In the genomic region with DNA sequence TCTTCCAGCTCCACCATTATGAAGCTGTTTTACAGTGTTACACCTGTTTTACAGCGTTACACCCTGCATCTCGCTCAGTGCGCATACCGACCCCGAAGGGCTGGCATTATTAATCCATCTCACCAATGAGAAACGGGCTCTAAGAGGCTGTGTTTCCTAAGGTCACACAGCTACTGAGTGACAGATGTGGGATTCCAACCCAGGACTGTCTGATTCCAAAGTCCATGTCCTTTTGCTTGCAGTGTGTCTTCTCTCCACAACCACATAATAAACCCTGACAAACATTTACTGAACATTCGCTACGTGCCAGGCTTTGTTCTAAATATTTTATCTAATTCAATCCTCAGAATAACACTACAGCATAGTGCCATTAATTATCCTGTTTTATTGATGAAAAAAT, we compare ENCODE assay signal across 14 cellular contexts.
DNase-seq lines count a peak whose midpoint lies in the region; ATAC-seq, FAIRE-seq and TF ChIP-seq lines count a peak whose summit lies in the region.
"Had no signal": no experiment of that assay in that cellular context is flagged by ENCODE, and none has a peak within 500 bp of the region (broad histone marks: within the 10 kb centered on the region; RNA-seq: fewer than 3 reads in every experiment).

No MANE protein-coding gene starts in this region.

- H3K4me3 ChIP-seq in HepG2 (replicated peaks in 1 of 3; ENCODE audit: insufficient read depth in 1 of 3, low read depth in 2 of 3, low read length in 3 of 3) (peak overlapping the region in 1 of 3 experiments; percentile 9; a peak in 1 of 6 replicates), breast epithelium (no peak overlapping the region)
- H3K4me3 ChIP-seq: BLaER1, GM12878, GM23338 had no signal

- no peak overlapping the region for H3K4me3 Mint-ChIP-seq in brain
- no peak overlapping the region for H3K4me3 Mint-ChIP-seq in effector memory CD8-positive, alpha-beta T cell
- H3K4me3 Mint-ChIP-seq: CD8-positive, alpha-beta memory T cell; GM23338 had no signal

- H3K9me3 Mint-ChIP-seq in brain: peaks cover 0 to 7% (median 0%) of the 10 kb centered on the region in 5 experiments
- no peaks in the 10 kb centered on the region for H3K9me3 Mint-ChIP-seq in effector memory CD8-positive, alpha-beta T cell
- H3K9me3 Mint-ChIP-seq: CD8-positive, alpha-beta memory T cell; GM23338 had no signal

- DNase-seq in HuH-7 (ENCODE audit: low spot score) (peak; percentile 47), HepG2 (ENCODE audit: low spot score) (peak; percentile 50), midbrain (lab: John Stamatoyannopoulos, UW) (no peak), breast epithelium (ENCODE audit: low spot score in 2 of 2) (no peak)
- DNase-seq in effector memory CD8-positive, alpha-beta T cell: no peak
- DNase-seq: AML-193; CD8-positive, alpha-beta memory T cell; H7 had no signal

- H3K27ac Mint-ChIP-seq in brain: peak overlapping the region; percentile 40 to 91 (median 56)
- H3K27ac Mint-ChIP-seq in effector memory CD8-positive, alpha-beta T cell: no peak overlapping the region
- H3K27ac Mint-ChIP-seq: CD8-positive, alpha-beta memory T cell; GM23338 had no signal

- intact Hi-C loops in HepG2 (cut with micrococcal nuclease; ENCODE audit: unreplicated experiment): no loop called here
- intact Hi-C loops in breast epithelium (cut with DNase I; ENCODE audit: low total_unique reads): no loop called here

- H3K36me3 ChIP-seq in HepG2 (replicated peaks in 1 of 2; ENCODE audit: control insufficient read depth in 1 of 2, insufficient read depth in 2 of 2, low read length in 2 of 2): no peaks in the 10 kb centered on the region
- H3K36me3 ChIP-seq in breast epithelium: no peaks in the 10 kb centered on the region
- H3K36me3 ChIP-seq: BLaER1 had no signal

- no peaks in the 10 kb centered on the region for H3K79me2 ChIP-seq in HepG2 (ENCODE audit: insufficient read depth, low read length)

- no peaks in the 10 kb centered on the region for H3K36me3 Mint-ChIP-seq in brain
- H3K36me3 Mint-ChIP-seq in effector memory CD8-positive, alpha-beta T cell (ENCODE audit: insufficient read depth): peaks cover 3% of the 10 kb centered on the region
- H3K36me3 Mint-ChIP-seq: CD8-positive, alpha-beta memory T cell had no signal

- ATAC-seq in HepG2: peak; percentile 88
- no peak for ATAC-seq in effector memory CD8-positive, alpha-beta T cell (replicated peaks)
- no peak for ATAC-seq in HG03432 (IDR thresholded peaks at IDR 0.05; ENCODE audit: unreplicated experiment)
- ATAC-seq: GM12878, GM23338 had no signal

- H4K20me1 ChIP-seq in HepG2 (ENCODE audit: insufficient read depth, low read length): no peaks in the 10 kb centered on the region

- TF ChIP-seq CTCF in brain (conservative IDR thresholded peaks at IDR 0.05) (no peak), HepG2 (CRISPR knock-in tag; IDR thresholded peaks at IDR 0.05) (no peak), breast epithelium (IDR thresholded peaks at IDR 0.05) (no peak)

- TF ChIP-seq POLR2A in HepG2 (IDR thresholded peaks at IDR 0.05; ENCODE audit: insufficient read depth in 1 of 2, low read depth in 2 of 2, low read length in 2 of 2) (no peak), breast epithelium (IDR thresholded peaks at IDR 0.05) (no peak)

- POLR2A ChIA-PET in HepG2 (lab: Yijun Ruan, JAX): interaction anchor here (0.6 kb wide), 1 partner anchor 29 kb away, joined by 4 read pairs; no protein-coding TSS in a partner anchor

- H2AFZ ChIP-seq in HepG2 (ENCODE audit: low read length): no peak overlapping the region
- H2AFZ ChIP-seq: GM23338 had no signal

- H3K27me3 Mint-ChIP-seq in brain: peaks cover 5% of the 10 kb centered on the region
- H3K27me3 Mint-ChIP-seq in effector memory CD8-positive, alpha-beta T cell: peaks cover 23 to 62% of the 10 kb centered on the region in 2 donors

- CTCF ChIA-PET in HepG2 (lab: Yijun Ruan, JAX; ENCODE audit: low intra/inter-chr PET ratio, low total read pairs): no interaction called here

- H3K4me1 Mint-ChIP-seq in brain: peaks cover 37% of the 10 kb centered on the region
- peaks cover 4% of the 10 kb centered on the region in 2 donors for H3K4me1 Mint-ChIP-seq in effector memory CD8-positive, alpha-beta T cell (ENCODE audit: low read depth in 2 of 2)

- no peak for TF ChIP-seq RAD21 in HepG2 (CRISPR knock-in tag; IDR thresholded peaks at IDR 0.05)

- FAIRE-seq in HepG2 (lab: Jason Lieb, UNC): peak; percentile 72
- FAIRE-seq: GM12878 had no signal

- H3K27ac ChIP-seq in HepG2 (ENCODE audit: extremely low read length, insufficient read depth, low read length) (no peak overlapping the region), breast epithelium (no peak overlapping the region)
- H3K27ac ChIP-seq: BLaER1 had no signal

- peaks cover 0 to 4% of the 10 kb centered on the region in 2 experiments; a peak in 1 of 5 replicates for H3K27me3 ChIP-seq in HepG2 (ENCODE audit: control insufficient read depth in 1 of 2, insufficient read depth in 2 of 2, low read length in 2 of 2)
- H3K27me3 ChIP-seq in breast epithelium: no peaks in the 10 kb centered on the region
- H3K27me3 ChIP-seq: BLaER1 had no signal

- H3K4me1 ChIP-seq in HepG2 (ENCODE audit: insufficient read depth, low read length) (peaks cover 25% of the 10 kb centered on the region), breast epithelium (no peaks in the 10 kb centered on the region)
- H3K4me1 ChIP-seq: BLaER1, Caco-2 had no signal

- no TSS peak for BruUV-seq in HepG2 (replicated peaks; lab: Mats Ljungman, UMichigan)

- no peak overlapping the region for H3K9ac ChIP-seq in HepG2 (ENCODE audit: insufficient read depth, low read depth, low read length)
- H3K9ac ChIP-seq: BLaER1 had no signal

- in situ Hi-C loops in HepG2 (cut with HindIII; ENCODE audit: extremely low pct_ligation_motif_present, low pct_unique_long_range_greater_than_20kb): no loop called here

- WGBS in HepG2 (ENCODE audit: low lambda C conversion rate): 0% methylated on average over 8 of the region's 8 CpGs

- TF ChIP-seq EP300 in HepG2 (IDR thresholded peaks at IDR 0.05; ENCODE audit: low read depth in 2 of 2, low read length in 2 of 2): no peak
- TF ChIP-seq EP300 in HepG2 (CRISPR knock-in tag; IDR thresholded peaks at IDR 0.05; ENCODE audit: borderline replicate concordance): no peak

- H3K9me3 ChIP-seq in HepG2 (ENCODE audit: low read length): no peaks in the 10 kb centered on the region
- no peaks in the 10 kb centered on the region for H3K9me3 ChIP-seq in breast epithelium
- H3K9me3 ChIP-seq: BLaER1, Caco-2 had no signal

- H3K4me2 ChIP-seq in HepG2 (ENCODE audit: low read depth, low read length): peak overlapping the region; percentile 68
- H3K4me2 ChIP-seq: BLaER1, GM23338 had no signal

TF ChIP-seq in HepG2, 621 proteins besides CTCF, POLR2A, EP300 and RAD21 (continues in another document):
- TF ChIP-seq MBD4 (IDR thresholded peaks at IDR 0.05; ENCODE audit: borderline replicate concordance, low read length) (no peak), NAIF1 (CRISPR knock-in tag; IDR thresholded peaks at IDR 0.05; ENCODE audit: borderline replicate concordance) (no peak), POLR2G (IDR thresholded peaks at IDR 0.05; ENCODE audit: low read depth, low read length) (no peak), ZNF143 (CRISPR knock-in tag; IDR thresholded peaks at IDR 0.05) (no peak), ZNF761 (CRISPR knock-in tag; conservative IDR thresholded peaks at IDR 0.05) (no peak)
- TF ChIP-seq, protein P1, sequence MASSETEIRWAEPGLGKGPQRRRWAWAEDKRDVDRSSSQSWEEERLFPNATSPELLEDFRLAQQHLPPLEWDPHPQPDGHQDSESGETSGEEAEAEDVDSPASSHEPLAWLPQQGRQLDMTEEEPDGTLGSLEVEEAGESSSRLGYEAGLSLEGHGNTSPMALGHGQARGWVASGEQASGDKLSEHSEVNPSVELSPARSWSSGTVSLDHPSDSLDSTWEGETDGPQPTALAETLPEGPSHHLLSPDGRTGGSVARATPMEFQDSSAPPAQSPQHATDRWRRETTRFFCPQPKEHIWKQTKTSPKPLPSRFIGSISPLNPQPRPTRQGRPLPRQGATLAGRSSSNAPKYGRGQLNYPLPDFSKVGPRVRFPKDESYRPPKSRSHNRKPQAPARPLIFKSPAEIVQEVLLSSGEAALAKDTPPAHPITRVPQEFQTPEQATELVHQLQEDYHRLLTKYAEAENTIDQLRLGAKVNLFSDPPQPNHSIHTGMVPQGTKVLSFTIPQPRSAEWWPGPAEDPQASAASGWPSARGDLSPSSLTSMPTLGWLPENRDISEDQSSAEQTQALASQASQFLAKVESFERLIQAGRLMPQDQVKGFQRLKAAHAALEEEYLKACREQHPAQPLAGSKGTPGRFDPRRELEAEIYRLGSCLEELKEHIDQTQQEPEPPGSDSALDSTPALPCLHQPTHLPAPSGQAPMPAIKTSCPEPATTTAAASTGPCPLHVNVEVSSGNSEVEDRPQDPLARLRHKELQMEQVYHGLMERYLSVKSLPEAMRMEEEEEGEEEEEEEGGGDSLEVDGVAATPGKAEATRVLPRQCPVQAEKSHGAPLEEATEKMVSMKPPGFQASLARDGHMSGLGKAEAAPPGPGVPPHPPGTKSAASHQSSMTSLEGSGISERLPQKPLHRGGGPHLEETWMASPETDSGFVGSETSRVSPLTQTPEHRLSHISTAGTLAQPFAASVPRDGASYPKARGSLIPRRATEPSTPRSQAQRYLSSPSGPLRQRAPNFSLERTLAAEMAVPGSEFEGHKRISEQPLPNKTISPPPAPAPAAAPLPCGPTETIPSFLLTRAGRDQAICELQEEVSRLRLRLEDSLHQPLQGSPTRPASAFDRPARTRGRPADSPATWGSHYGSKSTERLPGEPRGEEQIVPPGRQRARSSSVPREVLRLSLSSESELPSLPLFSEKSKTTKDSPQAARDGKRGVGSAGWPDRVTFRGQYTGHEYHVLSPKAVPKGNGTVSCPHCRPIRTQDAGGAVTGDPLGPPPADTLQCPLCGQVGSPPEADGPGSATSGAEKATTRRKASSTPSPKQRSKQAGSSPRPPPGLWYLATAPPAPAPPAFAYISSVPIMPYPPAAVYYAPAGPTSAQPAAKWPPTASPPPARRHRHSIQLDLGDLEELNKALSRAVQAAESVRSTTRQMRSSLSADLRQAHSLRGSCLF (CRISPR knock-in tag; IDR thresholded peaks at IDR 0.05; ENCODE audit: borderline replicate concordance): no peak
- TF ChIP-seq, protein P2, sequence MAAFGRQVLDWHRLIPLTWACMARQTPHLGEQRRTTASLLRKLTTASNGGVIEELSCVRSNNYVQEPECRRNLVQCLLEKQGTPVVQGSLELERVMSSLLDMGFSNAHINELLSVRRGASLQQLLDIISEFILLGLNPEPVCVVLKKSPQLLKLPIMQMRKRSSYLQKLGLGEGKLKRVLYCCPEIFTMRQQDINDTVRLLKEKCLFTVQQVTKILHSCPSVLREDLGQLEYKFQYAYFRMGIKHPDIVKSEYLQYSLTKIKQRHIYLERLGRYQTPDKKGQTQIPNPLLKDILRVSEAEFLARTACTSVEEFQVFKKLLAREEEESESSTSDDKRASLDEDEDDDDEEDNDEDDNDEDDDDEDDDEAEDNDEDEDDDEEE (CRISPR knock-in tag; IDR thresholded peaks at IDR 0.05): no peak

Comparison
In these comparisons a context has a peak if more than half of its experiments do, and no peak if none do; other contexts are left out.
1. DNase-seq: peak in HuH-7 (single experiment) and HepG2 (single experiment); none in midbrain (single experiment), breast epithelium (0 of 2) and effector memory CD8-positive, alpha-beta T cell (0 of 3).
2. H3K27ac Mint-ChIP-seq: peak in brain (5 of 5); none in effector memory CD8-positive, alpha-beta T cell (0 of 2).